In the genomic region with DNA sequence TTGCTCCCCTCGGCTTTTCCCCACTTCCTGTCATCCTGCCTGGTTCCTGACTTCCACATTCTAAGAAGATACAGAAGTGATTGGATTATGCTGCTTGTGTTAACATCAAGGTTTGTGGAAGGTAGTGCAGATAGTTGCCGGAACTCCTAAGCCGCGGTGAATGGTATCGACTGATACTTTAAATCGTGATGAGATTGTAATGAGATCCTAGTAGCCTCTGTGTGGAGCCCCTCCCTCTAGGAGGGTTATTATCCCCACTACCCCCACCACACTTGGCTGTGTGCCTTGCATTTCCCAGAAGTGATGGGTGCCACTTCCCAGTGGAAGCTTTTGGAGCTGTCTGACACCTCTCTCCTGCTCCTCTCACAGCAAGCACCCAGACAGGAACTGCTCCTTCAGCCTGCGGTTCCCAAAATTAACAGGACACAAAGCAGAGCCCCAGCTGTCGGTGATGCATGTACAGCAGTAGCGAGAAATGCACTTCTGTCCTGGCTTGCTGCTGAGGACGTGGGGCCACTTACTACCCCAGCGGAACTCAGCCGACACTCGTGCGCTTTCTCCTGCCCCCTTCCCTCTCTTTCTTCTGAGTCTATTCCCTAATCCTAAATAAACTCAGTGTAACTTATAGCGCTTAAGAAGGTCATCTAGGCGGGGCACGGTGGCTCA, we compare ENCODE assay signal across 15 cellular contexts. TPM values are rescaled to one million over a fixed set of nuclear protein-coding genes. Genes with fewer than 3 reads are reported as not detected.
DNase-seq lines count a peak whose midpoint lies in the region; ATAC-seq and TF ChIP-seq lines count a peak whose summit lies in the region.
"Had no signal": no experiment of that assay in that cellular context is flagged by ENCODE, and none has a peak within 500 bp of the region (broad histone marks: within the 10 kb centered on the region; RNA-seq: fewer than 3 reads in every experiment).

No MANE protein-coding gene starts in this region.

- TF ChIP-seq CTCF in esophagus muscularis mucosa (IDR thresholded peaks at IDR 0.05) (no peak), uterus (IDR thresholded peaks at IDR 0.05) (no peak), osteocyte (IDR thresholded peaks at IDR 0.05) (no peak)

- H2BK15ac ChIP-seq in neuronal stem cell (ENCODE audit: low read length) = no peak overlapping the region

- no peak overlapping the region for H3K23ac ChIP-seq in neuronal stem cell (ENCODE audit: low read depth, low read length, poor library complexity)

- no peak for TF ChIP-seq POLR2A in esophagus muscularis mucosa (IDR thresholded peaks at IDR 0.05; ENCODE audit: low read depth)
- TF ChIP-seq POLR2A in uterus (IDR thresholded peaks at IDR 0.05) = no peak

- H2BK5ac ChIP-seq in neuronal stem cell (ENCODE audit: low read length) = no peak overlapping the region

- H4K8ac ChIP-seq in neuronal stem cell (ENCODE audit: low read depth, low read length) = no peak overlapping the region

- no peak overlapping the region for H4K91ac ChIP-seq in neuronal stem cell (ENCODE audit: low read depth, low read length, poor library complexity)

- H3K4me3 ChIP-seq in esophagus muscularis mucosa (peak overlapping the region in 3 of 4 donors; percentile 8 to 16 (median 14)), neuronal stem cell (ENCODE audit: low read length in 2 of 2) (no peak overlapping the region), uterus (no peak overlapping the region)

- DNase-seq in NCI-H82 (lab: John Stamatoyannopoulos, UW) = peak; percentile 65
- DNase-seq in NCI-H82 treated with DMSO at 0.1 percent for 48 hours (lab: John Stamatoyannopoulos, UW; ENCODE audit: unreplicated experiment) = no peak
- no peak for DNase-seq in esophagus muscularis mucosa (ENCODE audit: extremely low spot score)
- no peak for DNase-seq in neuronal stem cell (ENCODE audit: low spot score)
- peak in 1 of 2 donors; percentile 35 for DNase-seq in uterus
- DNase-seq in osteocyte (ENCODE audit: extremely low spot score, unreplicated experiment) = no peak
- DNase-seq: 8988T; activated CD4-positive, alpha-beta T cell treated with anti-CD3 and anti-CD28 coated beads, Interleukin-2, amount 50 U/mL, for 4 hours; CD4-positive, CD25-positive, alpha-beta regulatory T cell; NCI-H1417 had no signal

- H2AK5ac ChIP-seq in neuronal stem cell (ENCODE audit: low read depth, low read length) = no peak overlapping the region

- H3K4ac ChIP-seq in neuronal stem cell (ENCODE audit: low read length) = no peak overlapping the region

- H2BK12ac ChIP-seq in neuronal stem cell (ENCODE audit: low read length) = no peak overlapping the region

- no peak for ATAC-seq in GM18519 (IDR thresholded peaks at IDR 0.05; ENCODE audit: low FRiP score, unreplicated experiment)
- ATAC-seq in GM21576 (IDR thresholded peaks at IDR 0.05; ENCODE audit: unreplicated experiment) = no peak

- H3K36me3 ChIP-seq in esophagus muscularis mucosa (no peaks in the 10 kb centered on the region), neuronal stem cell (replicated peaks in 1 of 2; ENCODE audit: control insufficient read depth in 2 of 2, insufficient read depth in 2 of 2, low read length in 2 of 2) (no peaks in the 10 kb centered on the region), uterus (no peaks in the 10 kb centered on the region)

- H3K4me2 ChIP-seq in neuronal stem cell (ENCODE audit: insufficient read depth, low read length, poor library complexity, severe bottlenecking) = no peak overlapping the region
- H3K4me2 ChIP-seq: KMS-11 had no signal

- H3K9ac ChIP-seq in neuronal stem cell (ENCODE audit: low read depth, low read length, poor library complexity) = no peak overlapping the region
- H3K9ac ChIP-seq: KMS-11, parathyroid adenoma had no signal

- no peaks in the 10 kb centered on the region for H3K36me3 Mint-ChIP-seq in osteocyte (ENCODE audit: unreplicated experiment)

- H3K4me3 Mint-ChIP-seq in osteocyte (ENCODE audit: unreplicated experiment) = no peak overlapping the region
- H3K4me3 Mint-ChIP-seq: CD4-positive, CD25-positive, alpha-beta regulatory T cell had no signal

- H3K18ac ChIP-seq in neuronal stem cell (ENCODE audit: low read length) = no peak overlapping the region

- H3K4me1 Mint-ChIP-seq in osteocyte (ENCODE audit: unreplicated experiment) = peaks cover 6% of the 10 kb centered on the region

- no peak overlapping the region for H3K14ac ChIP-seq in neuronal stem cell (ENCODE audit: low read length)

- H3K27ac ChIP-seq in esophagus muscularis mucosa (replicated peaks in 1 of 4) (peak overlapping the region in 3 of 4 donors; percentile 44 to 66 (median 47)), neuronal stem cell (replicated peaks; ENCODE audit: low read length) (no peak overlapping the region), uterus (peak overlapping the region; percentile 36 to 56)
- H3K27ac ChIP-seq: epithelial cell of prostate, KMS-11, parathyroid adenoma had no signal

- H2AFZ ChIP-seq in neuronal stem cell (ENCODE audit: low read length) = peak overlapping the region; percentile 59

- no peak overlapping the region for H3K27ac Mint-ChIP-seq in osteocyte (ENCODE audit: unreplicated experiment)

- intact Hi-C loops in esophagus muscularis mucosa (cut with DNase I) = no loop called here
- intact Hi-C loops in uterus (cut with DNase I; ENCODE audit: low total_unique reads) = no loop called here

- H3K9me3 ChIP-seq in esophagus muscularis mucosa (no peaks in the 10 kb centered on the region), neuronal stem cell (replicated peaks in 1 of 2; ENCODE audit: control insufficient read depth in 2 of 2, insufficient read depth in 1 of 2, low read depth in 1 of 2, low read length in 2 of 2) (no peaks in the 10 kb centered on the region), uterus (no peaks in the 10 kb centered on the region)

- peaks cover 30% of the 10 kb centered on the region for H3K27me3 Mint-ChIP-seq in osteocyte (ENCODE audit: unreplicated experiment)
- H3K27me3 Mint-ChIP-seq: CD4-positive, CD25-positive, alpha-beta regulatory T cell had no signal

- TF ChIP-seq EP300 in esophagus muscularis mucosa (IDR thresholded peaks at IDR 0.05) = peak; percentile 3

- peaks cover 3 to 43% (median 31%) of the 10 kb centered on the region in 4 donors for H3K4me1 ChIP-seq in esophagus muscularis mucosa
- no peaks in the 10 kb centered on the region for H3K4me1 ChIP-seq in neuronal stem cell (ENCODE audit: control insufficient read depth in 2 of 2, insufficient read depth in 1 of 2, low read depth in 1 of 2, low read length in 2 of 2)
- H3K4me1 ChIP-seq in uterus = peaks cover 0 to 13% of the 10 kb centered on the region in 2 donors
- H3K4me1 ChIP-seq: parathyroid adenoma had no signal

- H3K27me3 ChIP-seq in esophagus muscularis mucosa = peaks cover 0 to 3% (median 0%) of the 10 kb centered on the region in 4 donors
- peaks cover 0 to 39% (median 0%) of the 10 kb centered on the region in 3 experiments for H3K27me3 ChIP-seq in neuronal stem cell (ENCODE audit: control insufficient read depth in 3 of 3, insufficient read depth in 3 of 3, low read depth in 1 of 3, low read length in 3 of 3)
- no peaks in the 10 kb centered on the region for H3K27me3 ChIP-seq in uterus

- no peaks in the 10 kb centered on the region for H3K9me3 Mint-ChIP-seq in osteocyte (ENCODE audit: unreplicated experiment)
- H3K9me3 Mint-ChIP-seq: CD4-positive, CD25-positive, alpha-beta regulatory T cell had no signal

- H3K79me1 ChIP-seq in neuronal stem cell (ENCODE audit: low read depth, low read length) = no peaks in the 10 kb centered on the region

- WGBS in esophagus muscularis mucosa = 46% methylated on average over 16 of the region's 17 CpGs
- WGBS in neuronal stem cell (ENCODE audit: extremely low coverage in 2 of 2, insufficient read length in 2 of 2, insufficient replicate concordance in 1 of 2), 2 donors = no CpG with 5 or more reads among the region's 17 CpGs

- no peak overlapping the region for H2BK120ac ChIP-seq in neuronal stem cell (ENCODE audit: low read depth, low read length)

RNA-seq across cellular contexts. Expression of a gene that starts 52.5 kb away (rescaled TPM):
- total RNA-seq in esophagus muscularis mucosa (10 to 100 TPM; 51.3 to 97.2 (median 77.5) TPM), uterus (10 to 100 TPM; 15.1 to 66.2 (median 33.6) TPM), osteocyte (13.5 and 14.4 TPM in 2 replicates)
- 23.4 TPM for polyA plus RNA-seq in neuronal stem cell (2013, experiment 1 of 2)
- polyA plus RNA-seq in neuronal stem cell (2013, experiment 2 of 2) = 21.8 TPM

Comparison
In these comparisons a context has a peak if more than half of its experiments do, and no peak if none do; other contexts are left out.
1. H3K4me3 ChIP-seq: peak in esophagus muscularis mucosa (3 of 4); none in neuronal stem cell (0 of 2) and uterus (0 of 2).